ENCODE assay signal across 27 cellular contexts in genomic region chr13:109496216-109496615, GRCh38.
"Had no signal": no experiment of that assay in that cellular context is flagged by ENCODE, and none has a peak within 500 bp of the region (broad histone marks: within the 10 kb centered on the region; RNA-seq: fewer than 3 reads in every experiment).

No MANE protein-coding gene starts in this region.

- H3K4me3 ChIP-seq: gastroesophageal sphincter, hepatocyte, left ventricle myocardium inferior, lung, mucosa of descending colon, ovary, sigmoid colon, suprapubic skin, tibial artery, upper lobe of right lung had no signal

- DNase-seq: activated CD4-positive, alpha-beta T cell treated with anti-CD3 and anti-CD28 coated beads for 36 hours; activated CD4-positive, CD25-positive, alpha-beta regulatory T cell; activated CD8-positive, alpha-beta memory T cell treated with anti-CD3 and anti-CD28 coated beads, Interleukin-2, amount 10 ng/mL, durations not matched to agents 7 days and 5 days; activated CD8-positive, alpha-beta T cell treated with anti-CD3 and anti-CD28 coated beads, Interleukin-2, amount 10 ng/mL, durations not matched to agents 7 days and 5 days; activated naive CD4-positive, alpha-beta T cell; activated T-cell treated with anti-CD3 and anti-CD28 coated beads for 4 hours; activated T-cell treated with anti-CD3 and anti-CD28 coated beads, Interleukin-2, amount 50 U/mL, for 72 hours; dermis blood vessel endothelial cell; effector CD4-positive, alpha-beta T cell; erythroblast; islet precursor cell; left ventricle myocardium inferior; mucosa of descending colon; ovary; retina; sigmoid colon; stimulated activated CD4-positive, alpha-beta T cell treated with anti-CD3 and anti-CD28 coated beads, Interleukin-15, amount 100 ng/mL, for 24 hours; stimulated activated CD4-positive, alpha-beta T cell treated with anti-CD3 and anti-CD28 coated beads, Interleukin-2, amount 100 ng/mL, for 24 hours; stimulated activated naive CD4-positive, alpha-beta T cell; tibial artery; upper lobe of right lung had no signal

- H3K79me2 ChIP-seq: hepatocyte had no signal

- H3K9me3 ChIP-seq: gastroesophageal sphincter, left ventricle myocardium inferior, mucosa of descending colon, neutrophil, ovary, sigmoid colon, suprapubic skin, tibial artery, upper lobe of right lung had no signal

- H3K36me3 ChIP-seq: gastroesophageal sphincter, left ventricle myocardium inferior, neutrophil, ovary, sigmoid colon, suprapubic skin, tibial artery, upper lobe of right lung had no signal

- ATAC-seq: activated CD4-positive, alpha-beta T cell treated with anti-CD3 and anti-CD28 coated beads for 36 hours; activated CD8-positive, alpha-beta memory T cell treated with anti-CD3 and anti-CD28 coated beads, Interleukin-2, amount 10 ng/mL, durations not matched to agents 7 days and 5 days; activated CD8-positive, alpha-beta T cell treated with anti-CD3 and anti-CD28 coated beads, Interleukin-2, amount 10 ng/mL, durations not matched to agents 7 days and 5 days; activated naive CD4-positive, alpha-beta T cell treated with anti-CD3 and anti-CD28 coated beads, Interleukin-2, amount 50 U/mL, for 72 hours; activated T-cell treated with anti-CD3 and anti-CD28 coated beads, Interleukin-2, amount 50 U/mL, for 72 hours; gastroesophageal sphincter; mucosa of descending colon; upper lobe of right lung had no signal

- H3K4me1 ChIP-seq: left ventricle myocardium inferior, suprapubic skin, upper lobe of right lung had no signal

- H3K27ac ChIP-seq: hepatocyte, left ventricle myocardium inferior, neutrophil, ovary, sigmoid colon, suprapubic skin, tibial artery, upper lobe of right lung had no signal

- H2AFZ ChIP-seq: hepatocyte had no signal

- H3K4me2 ChIP-seq: hepatocyte had no signal

- H3K27me3 ChIP-seq: gastroesophageal sphincter, hepatocyte, neutrophil, ovary, sigmoid colon, suprapubic skin, tibial artery, upper lobe of right lung had no signal
